In the genomic region with DNA sequence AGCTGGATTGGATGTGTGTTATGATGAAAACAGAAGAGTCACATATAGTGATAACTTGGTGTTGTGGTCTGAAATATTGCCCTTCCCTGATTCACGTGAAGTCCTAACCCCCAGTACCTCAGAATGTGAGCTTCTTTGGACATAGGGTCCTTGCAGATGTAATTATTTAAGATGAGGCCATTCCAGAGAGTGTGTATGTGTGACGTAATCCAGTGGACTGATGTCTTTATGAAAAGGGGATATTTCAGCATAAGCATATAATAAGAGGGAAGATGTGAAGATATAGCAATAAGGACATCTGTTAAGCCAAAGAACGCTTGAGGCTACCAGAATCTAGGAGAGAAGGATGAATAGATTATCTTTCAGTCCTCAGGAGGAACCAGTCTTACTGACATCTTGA, we compare ENCODE assay signal across 7 cellular contexts.
"Had no signal": no experiment of that assay in that cellular context is flagged by ENCODE, and none has a peak within 500 bp of the region (broad histone marks: within the 10 kb centered on the region; RNA-seq: fewer than 3 reads in every experiment).

No MANE protein-coding gene starts in this region.

- H3K4me1 ChIP-seq: HAP-1 had no signal

- ATAC-seq: HCT116 had no signal

- H3K9me3 ChIP-seq: HAP-1 had no signal

- H3K4me3 ChIP-seq: HAP-1 had no signal

- H3K36me3 ChIP-seq: HAP-1 had no signal

- H3K27ac ChIP-seq: HL-60 had no signal

- DNase-seq: GOT3, H7, HFFc6, KBM-7 had no signal
